25 cellular contexts compared by ENCODE assay signal in genomic region chr1:217189362-217189761, GRCh38.
"Had no signal": no experiment of that assay in that cellular context is flagged by ENCODE, and none has a peak within 500 bp of the region (broad histone marks: within the 10 kb centered on the region; RNA-seq: fewer than 3 reads in every experiment).

No MANE protein-coding gene starts in this region.

- H3K4me1 ChIP-seq: stomach, suprapubic skin, testis, thyroid gland, tibial artery, tibial nerve, transverse colon, upper lobe of left lung, upper lobe of right lung, uterus, vagina had no signal

- DNase-seq: stimulated activated CD4-positive, alpha-beta T cell treated with anti-CD3 and anti-CD28 coated beads, Interleukin-2, amount 100 ng/mL, for 48 hours; stimulated activated CD4-positive, alpha-beta T cell treated with anti-CD3 and anti-CD28 coated beads, Interleukin-4, amount 100 ng/mL, for 1 hour; stimulated activated CD4-positive, alpha-beta T cell treated with anti-CD3 and anti-CD28 coated beads, Interleukin-4, amount 100 ng/mL, for 24 hours; stimulated activated CD4-positive, alpha-beta T cell treated with anti-CD3 and anti-CD28 coated beads, Interleukin-4, amount 100 ng/mL, for 4 hours; stimulated activated CD8-positive, alpha-beta memory T cell treated with anti-CD3 and anti-CD28 coated beads, Interleukin-4, amount 100 ng/mL, for 48 hours; stimulated activated naive B cell treated with anti-CD40 and anti-IgM and Interleukin-4, amounts not matched to agents 10 μg/mL and 1 μg/mL and 100 μg/mL, for 72 hours; stimulated activated naive CD4-positive, alpha-beta T cell; stimulated activated naive CD4-positive, alpha-beta T cell treated with Interleukin-2 at 50 U/mL for 16 hours; stimulated activated naive CD8-positive, alpha-beta T cell treated with anti-CD3 and anti-CD28 coated beads, Interleukin-15, amount 100 ng/mL, for 72 hours; stimulated activated naive CD8-positive, alpha-beta T cell treated with anti-CD3 and anti-CD28 coated beads, Interleukin-15, Interleukin-2, amounts not matched to agents 100 U/mL and 50 U/mL, for 24 hours; stomach; substantia nigra; testis; thyroid gland; tibial artery; transverse colon; upper lobe of left lung; upper lobe of right lung; uterus had no signal

- H3K36me3 ChIP-seq: stomach, suprapubic skin, thoracic aorta, thyroid gland, tibial artery, tibial nerve, transverse colon, upper lobe of left lung, upper lobe of right lung, uterus, vagina had no signal

- ATAC-seq: stimulated activated effector memory CD8-positive, alpha-beta T cell treated with anti-CD3 and anti-CD28 coated beads, Interleukin-12 subunit alpha, Interleukin-12 subunit beta, amount 100 ng/mL, for 72 hours; stimulated activated memory B cell treated with anti-CD40 and anti-IgM and Interleukin-4, amounts not matched to agents 10 μg/mL and 1 μg/mL and 100 μg/mL, for 72 hours; stimulated activated naive B cell treated with anti-CD40 and anti-IgM and Interleukin-4, amounts not matched to agents 10 μg/mL and 1 μg/mL and 100 μg/mL, for 72 hours; stimulated activated naive CD8-positive, alpha-beta T cell treated with anti-CD3 and anti-CD28 coated beads, Interleukin-15, amount 100 ng/mL, for 72 hours; stimulated activated naive CD8-positive, alpha-beta T cell treated with anti-CD3 and anti-CD28 coated beads, Interleukin-15, Interleukin-2, amounts not matched to agents 100 U/mL and 50 U/mL, for 24 hours; upper lobe of right lung had no signal

- H3K4me3 ChIP-seq: stomach, suprapubic skin, testis, thoracic aorta, thyroid gland, tibial artery, tibial nerve, transverse colon, upper lobe of left lung, upper lobe of right lung, uterus, vagina had no signal

- H3K27me3 ChIP-seq: stomach, suprapubic skin, testis, thyroid gland, tibial artery, tibial nerve, transverse colon, upper lobe of left lung, upper lobe of right lung, uterus, vagina had no signal

- H3K9me3 ChIP-seq: suprapubic skin, testis, thyroid gland, tibial nerve, transverse colon, upper lobe of right lung, uterus, vagina had no signal

- H3K27ac ChIP-seq: stomach, suprapubic skin, testis, thoracic aorta, thyroid gland, tibial artery, tibial nerve, transverse colon, upper lobe of left lung, upper lobe of right lung, uterus, vagina had no signal
